8 cellular contexts compared by ENCODE assay signal in genomic region chr7:101321491-101322401, GRCh38.
DNase-seq lines count a peak whose midpoint lies in the region; ATAC-seq lines count a peak whose summit lies in the region.

Gene IFT22 (minus strand): TSS chr7:101321812. CDS start chr7:101321709, 103 bp downstream.

- DNase-seq in AG08395 (ENCODE audit: low spot score): peak; percentile 95
- peak; percentile 90 for DNase-seq in NCI-H2227 treated with DMSO at 0.1 percent for 48 hours (lab: John Stamatoyannopoulos, UW)
- peak; percentile 74 for DNase-seq in activated CD4-positive, CD25-positive, alpha-beta regulatory T cell treated with anti-CD3 and anti-CD28 coated beads, Interleukin-2, amount 50 U/mL, for 16 hours (ENCODE audit: low read depth, low spot score)
- peak; percentile 73 for DNase-seq in central memory CD4-positive, alpha-beta T cell
- DNase-seq in islet precursor cell: peak; percentile 95
- DNase-seq in stimulated activated CD4-positive, alpha-beta T cell treated with anti-CD3 and anti-CD28 coated beads, Interleukin-12 subunit alpha, Interleukin-12 subunit beta, amount 100 ng/mL, for 4 hours: peak; percentile 86

- peak; percentile 95 for ATAC-seq in GM18907 (IDR thresholded peaks at IDR 0.05; ENCODE audit: unreplicated experiment)
- ATAC-seq in HG03159 (IDR thresholded peaks at IDR 0.05; ENCODE audit: unreplicated experiment): peak; percentile 92

Comparison
In these comparisons a context has a peak if more than half of its experiments do, and no peak if none do; other contexts are left out.
1. Peak in every context shown above with its lines: DNase-seq and ATAC-seq.